ENCODE assay signal across 17 cellular contexts in genomic region chr2:160891353-160891740, GRCh38.
"Had no signal": no experiment of that assay in that cellular context is flagged by ENCODE, and none has a peak within 500 bp of the region (broad histone marks: within the 10 kb centered on the region; RNA-seq: fewer than 3 reads in every experiment).

No MANE protein-coding gene starts in this region.

- H3K4me3 ChIP-seq: gastrocnemius medialis, pancreas, right lobe of liver, spleen, stomach had no signal

- DNase-seq: effector memory CD4-positive, alpha-beta T cell; gastrocnemius medialis; immature natural killer cell; left ventricle myocardium superior; mesendoderm; naive B cell; occipital lobe; pancreas; right lobe of liver; spleen; stimulated activated CD4-positive, alpha-beta T cell treated with anti-CD3 and anti-CD28 coated beads, Interleukin-15, amount 100 ng/mL, for 24 hours; stimulated activated CD4-positive, alpha-beta T cell treated with anti-CD3 and anti-CD28 coated beads, Interleukin-2, amount 100 ng/mL, for 24 hours; stimulated activated CD4-positive, alpha-beta T cell treated with anti-CD3 and anti-CD28 coated beads, Interleukin-4, amount 100 ng/mL, for 4 hours; stimulated activated naive CD4-positive, alpha-beta T cell; stomach; substantia nigra had no signal

- ATAC-seq: esophagus mucosa, gastrocnemius medialis, pancreas, right lobe of liver had no signal
